ENCODE assay signal across 8 cellular contexts in genomic region chr14:34496679-34497513, GRCh38. TPM values are rescaled to one million over a fixed set of nuclear protein-coding genes. Genes with fewer than 3 reads are reported as not detected.
DNase-seq lines count a peak whose midpoint lies in the region; ATAC-seq and TF ChIP-seq lines count a peak whose summit lies in the region.

No MANE protein-coding gene starts in this region.

- H3K9me3 ChIP-seq in right atrium auricular region (no peaks in the 10 kb centered on the region), psoas muscle (no peaks in the 10 kb centered on the region)

- DNase-seq in HK-2 (ENCODE audit: unreplicated experiment) (peak; percentile 58), right atrium auricular region (ENCODE audit: low spot score) (peak; percentile 94), psoas muscle (peak; percentile 85 to 90), NCI-H1417 treated with DMSO at 0.1 percent for 48 hours (lab: John Stamatoyannopoulos, UW) (no peak)
- no peak for DNase-seq in activated CD4-positive, alpha-beta T cell treated with anti-CD3 and anti-CD28 coated beads, Interleukin-2, amount 50 U/mL, for 48 hours
- no peak for DNase-seq in stimulated activated CD4-positive, alpha-beta T cell treated with anti-CD3 and anti-CD28 coated beads, Interleukin-4, amount 100 ng/mL, for 24 hours
- DNase-seq in stimulated activated CD4-positive, alpha-beta T cell treated with anti-CD3 and anti-CD28 coated beads, Interleukin-4, amount 100 ng/mL, for 4 hours = no peak

- H3K4me1 ChIP-seq in right atrium auricular region (peaks cover 0 to 7% of the 10 kb centered on the region in 2 donors), psoas muscle (peaks cover 15% of the 10 kb centered on the region)

- no peak overlapping the region for H3K4me3 ChIP-seq in right atrium auricular region
- peak overlapping the region; percentile 41 for H3K4me3 ChIP-seq in psoas muscle

- H3K27me3 ChIP-seq in right atrium auricular region = no peaks in the 10 kb centered on the region
- no peaks in the 10 kb centered on the region for H3K27me3 ChIP-seq in psoas muscle (ENCODE audit: insufficient read depth in 3 of 3, low read length in 2 of 3)

- 18 to 32% (median 27%) methylated on average over 14 of the region's 14 CpGs for WGBS in psoas muscle, 3 donors

- TF ChIP-seq CTCF in right atrium auricular region (IDR thresholded peaks at IDR 0.05) (peak in 1 of 2 donors; percentile 50), psoas muscle (IDR thresholded peaks at IDR 0.05) (peak; percentile 18)

- H3K27ac ChIP-seq in angular gyrus (ENCODE audit: low read depth, low read length) (peak overlapping the region; percentile 23), right atrium auricular region (peak overlapping the region; percentile 73 to 76), psoas muscle (peak overlapping the region; percentile 82)

- intact Hi-C loops in psoas muscle (cut with DNase I) = loop anchor here in 1 of 2 donors (10.0 kb wide), 1 partner anchor 162 kb away; no protein-coding TSS in a partner anchor

- H3K36me3 ChIP-seq in right atrium auricular region (no peaks in the 10 kb centered on the region), psoas muscle (ENCODE audit: insufficient read depth in 1 of 2, low read depth in 1 of 2) (no peaks in the 10 kb centered on the region)

- ATAC-seq in psoas muscle = peak; percentile 95 to 97 (median 96)

RNA-seq across cellular contexts. Expression of gene SPTSSA, which starts 34.9 kb away (rescaled TPM):
- 10 to 100 TPM in 1 of 2 donors, 1 to 10 TPM in 1; 9.4 to 10.8 TPM for total RNA-seq in right atrium auricular region
- 10 to 100 TPM in 3 of 4 donors, 1 to 10 TPM in 1; 9.0 to 25.2 (median 18.9) TPM for total RNA-seq in psoas muscle
- 10 to 100 TPM; 25.4 to 32.9 (median 28.5) TPM for polyA plus RNA-seq in psoas muscle

RNA-seq across cellular contexts. Expression of gene EAPP, which starts 42.6 kb away (rescaled TPM):
- total RNA-seq in right atrium auricular region (10 to 100 TPM; 17.9 to 22.7 TPM), psoas muscle (10 to 100 TPM; 19.9 to 28.2 (median 24.0) TPM)
- polyA plus RNA-seq in psoas muscle = 10 to 100 TPM; 16.5 to 30.1 (median 22.9) TPM

Comparison
In these comparisons a context has a peak if more than half of its experiments do, and no peak if none do; other contexts are left out.
1. DNase-seq: peak in HK-2 (single experiment), right atrium auricular region (single experiment) and psoas muscle (2 of 2); none in NCI-H1417 treated with DMSO at 0.1 percent for 48 hours (single experiment), activated CD4-positive, alpha-beta T cell treated with anti-CD3 and anti-CD28 coated beads, Interleukin-2, amount 50 U/mL, for 48 hours (0 of 2), stimulated activated CD4-positive, alpha-beta T cell treated with anti-CD3 and anti-CD28 coated beads, Interleukin-4, amount 100 ng/mL, for 24 hours (single experiment) and stimulated activated CD4-positive, alpha-beta T cell treated with anti-CD3 and anti-CD28 coated beads, Interleukin-4, amount 100 ng/mL, for 4 hours (0 of 2).
2. H3K27ac ChIP-seq: peak in every context shown above with its lines; median percentile 82 in psoas muscle; 74 in right atrium auricular region; 23 in angular gyrus.